In genomic region chr1:160116277-160117147, GRCh38 we compare ENCODE assay signal across 10 cellular contexts. TPM values are rescaled to one million over a fixed set of nuclear protein-coding genes. Genes with fewer than 3 reads are reported as not detected.
DNase-seq lines count a peak whose midpoint lies in the region; ATAC-seq and TF ChIP-seq lines count a peak whose summit lies in the region.
"Had no signal": no experiment of that assay in that cellular context is flagged by ENCODE, and none has a peak within 500 bp of the region (broad histone marks: within the 10 kb centered on the region; RNA-seq: fewer than 3 reads in every experiment).

No MANE protein-coding gene starts in this region.

- H3K4me3 ChIP-seq in dorsolateral prefrontal cortex: peak overlapping the region; percentile 19 to 69 (median 54)

- peak overlapping the region in 57 of 59 donors; percentile 29 to 93 (median 81) for H3K27ac ChIP-seq in dorsolateral prefrontal cortex
- peak overlapping the region; percentile 89 for H3K27ac ChIP-seq in temporal lobe (ENCODE audit: low read depth, low read length)

- intact Hi-C loops in dorsolateral prefrontal cortex (cut with DNase I): no loop called here

- TF ChIP-seq CTCF in dorsolateral prefrontal cortex (IDR thresholded peaks at IDR 0.05 in 54 of 56, conservative IDR thresholded peaks at IDR 0.05 in 2 of 56; ENCODE audit: low read depth in 1 of 56, partially characterized antibody in 56 of 56): no peak

- no peak for ATAC-seq in GM21825 (IDR thresholded peaks at IDR 0.05; ENCODE audit: unreplicated experiment)

- DNase-seq in NCI-H2227 treated with DMSO at 0.1 percent for 48 hours (lab: John Stamatoyannopoulos, UW) (peak; percentile 6), dorsolateral prefrontal cortex (peak in 2 of 10 donors; percentile 55 to 80), kidney tubule cell (ENCODE audit: low spot score) (peak; percentile 52), ecto neural progenitor cell (ENCODE audit: low spot score) (no peak)
- DNase-seq in activated CD8-positive, alpha-beta memory T cell treated with anti-CD3 and anti-CD28 coated beads for 24 hours: no peak
- DNase-seq in activated T-cell treated with anti-CD3 and anti-CD28 coated beads, Interleukin-2, amount 50 U/mL, for 1 hour: no peak
- DNase-seq: Caco-2, T1000 had no signal

- no peaks in the 10 kb centered on the region for H3K27me3 ChIP-seq in dorsolateral prefrontal cortex

RNA-seq across cellular contexts. Expression of gene ATP1A2, which starts 1.0 kb away (rescaled TPM):
- 1,000 to 10,000 TPM in 6 of 120 experiments, 100 to 1,000 TPM in 114; 289 to 1,943 (median 637) TPM for total RNA-seq in dorsolateral prefrontal cortex
- total RNA-seq in temporal lobe: 93.2 TPM

RNA-seq across cellular contexts. Expression of gene IGSF8, which starts 18.1 kb away (rescaled TPM):
- total RNA-seq in dorsolateral prefrontal cortex (100 to 1,000 TPM; 106 to 269 (median 187) TPM), temporal lobe (43.5 TPM)

RNA-seq across cellular contexts. Expression of gene ATP1A4, which starts 34.9 kb away (rescaled TPM):
- 1 to 10 TPM in 93 of 120 experiments, under 1 TPM in 27; 0.29 to 8.7 (median 1.7) TPM for total RNA-seq in dorsolateral prefrontal cortex
- total RNA-seq in temporal lobe: under 0.01 TPM
- total RNA-seq: Caco-2 had no signal

RNA-seq across cellular contexts. Expression of gene KCNJ9, which starts 35.2 kb away (rescaled TPM):
- total RNA-seq in dorsolateral prefrontal cortex (100 to 1,000 TPM in 76 of 120 experiments, 10 to 100 TPM in 44; 68.4 to 189 (median 105) TPM), temporal lobe (10.6 TPM)
- total RNA-seq: Caco-2 had no signal

RNA-seq across cellular contexts. Expression of gene KCNJ10, which starts 46.6 kb away (rescaled TPM):
- total RNA-seq in dorsolateral prefrontal cortex (100 to 1,000 TPM in 99 of 120 experiments, 10 to 100 TPM in 21; 53.1 to 378 (median 135) TPM), temporal lobe (5.9 TPM)

Comparison
In these comparisons a context has a peak if more than half of its experiments do, and no peak if none do; other contexts are left out.
1. DNase-seq: peak in NCI-H2227 treated with DMSO at 0.1 percent for 48 hours (single experiment) and kidney tubule cell (single experiment); none in activated CD8-positive, alpha-beta memory T cell treated with anti-CD3 and anti-CD28 coated beads for 24 hours (single experiment), ecto neural progenitor cell (single experiment) and activated T-cell treated with anti-CD3 and anti-CD28 coated beads, Interleukin-2, amount 50 U/mL, for 1 hour (single experiment).